Comparison of ENCODE assay signal across 8 cellular contexts in genomic region chr19:45767410-45767880, GRCh38. TPM values are rescaled to one million over a fixed set of nuclear protein-coding genes. Genes with fewer than 3 reads are reported as not detected.
DNase-seq lines count a peak whose midpoint lies in the region; ATAC-seq and TF ChIP-seq lines count a peak whose summit lies in the region.

No MANE protein-coding gene starts in this region.

- no peak overlapping the region for H3K27ac ChIP-seq in neural cell (ENCODE audit: low read length)

- no peak overlapping the region for H3K4me2 ChIP-seq in neural cell (ENCODE audit: low read length)

- H4K20me1 ChIP-seq in neural cell (ENCODE audit: insufficient read depth), result no peaks in the 10 kb centered on the region

- in situ Hi-C loops in ACHN (cut with HindIII; ENCODE audit: low pct_ligation_motif_present, low pct_unique_long_range_greater_than_20kb, low sequenced_read_pairs), result no loop called here

- H3K9ac ChIP-seq in neural cell (ENCODE audit: low read length), result peak overlapping the region; percentile 38

- peak; percentile 54 for DNase-seq in ACHN
- peak; percentile 90 for DNase-seq in H7
- no peak for DNase-seq in T-helper 17 cell
- peak; percentile 88 for DNase-seq in fibroblast of pulmonary artery (ENCODE audit: low read depth)
- no peak for DNase-seq in D341Med (ENCODE audit: low spot score)
- DNase-seq in activated CD8-positive, alpha-beta memory T cell treated with anti-CD3 and anti-CD28 coated beads, Interleukin-2, amount 50 U/mL, for 4 hours, result no peak
- DNase-seq in DMS153 (lab: John Stamatoyannopoulos, UW), result no peak

- no peaks in the 10 kb centered on the region for H3F3A ChIP-seq in neural cell (ENCODE audit: insufficient read depth, low read length, poor library complexity, severe bottlenecking)

- no peak for ATAC-seq in T-helper 17 cell

- H3K9me3 ChIP-seq in T-helper 17 cell (ENCODE audit: control insufficient read depth, low read length, poor library complexity, severe bottlenecking) (no peaks in the 10 kb centered on the region), neural cell (ENCODE audit: low read length) (no peaks in the 10 kb centered on the region)

- no peak overlapping the region for H2AFZ ChIP-seq in neural cell (ENCODE audit: low read depth, low read length)

- H3K79me2 ChIP-seq in neural cell (replicated peaks; ENCODE audit: insufficient read depth, low read length), result no peaks in the 10 kb centered on the region

- peak overlapping the region; percentile 68 for H3K4me3 Mint-ChIP-seq in T-helper 17 cell

- no peaks in the 10 kb centered on the region for H3K9me2 ChIP-seq in neural cell (ENCODE audit: insufficient read depth, low read length)

- TF ChIP-seq CTCF in fibroblast of pulmonary artery (IDR thresholded peaks at IDR 0.05; ENCODE audit: low read length, missing control alignments) (no peak), neural cell (IDR thresholded peaks at IDR 0.05; ENCODE audit: poor library complexity, severe bottlenecking) (no peak)

- H3K36me3 Mint-ChIP-seq in T-helper 17 cell (ENCODE audit: low read depth), result no peaks in the 10 kb centered on the region

- H3K4me3 ChIP-seq in H7 (ENCODE audit: insufficient read depth, low read depth, low read length), result peak overlapping the region; percentile 92
- peak overlapping the region; percentile 84 for H3K4me3 ChIP-seq in fibroblast of pulmonary artery (replicated peaks; ENCODE audit: low read depth, low read length)
- peak overlapping the region; percentile 68 for H3K4me3 ChIP-seq in neural cell (ENCODE audit: low read length)

- no peak for TF ChIP-seq EP300 in neural cell (conservative IDR thresholded peaks at IDR 0.05; ENCODE audit: poor library complexity, severe bottlenecking)

- TF ChIP-seq RAD21 in neural cell (conservative IDR thresholded peaks at IDR 0.05), result no peak

- no peak overlapping the region for H3K27ac Mint-ChIP-seq in T-helper 17 cell

- peaks cover 6% of the 10 kb centered on the region for H3K27me3 Mint-ChIP-seq in T-helper 17 cell

- no peaks in the 10 kb centered on the region for H3K36me3 ChIP-seq in H7 (replicated peaks; ENCODE audit: control insufficient read depth, insufficient read depth, low read length)
- H3K36me3 ChIP-seq in neural cell (ENCODE audit: insufficient read depth, low read length), result no peaks in the 10 kb centered on the region

- H3K27me3 ChIP-seq in H7 (ENCODE audit: control insufficient read depth, insufficient read depth, low read length), result peaks cover 8% of the 10 kb centered on the region; the same call in 1 of the 2 replicates
- H3K27me3 ChIP-seq in neural cell (ENCODE audit: insufficient read depth, low read depth, low read length), result peaks cover 22% of the 10 kb centered on the region

- peaks cover 20% of the 10 kb centered on the region for H3K4me1 Mint-ChIP-seq in T-helper 17 cell

TF ChIP-seq in neural cell, 6 proteins besides CTCF, POLR2A, EP300 and RAD21:
- TF ChIP-seq SMC3 (conservative IDR thresholded peaks at IDR 0.05; ENCODE audit: poor library complexity) (no peak), REST (IDR thresholded peaks at IDR 0.05; ENCODE audit: borderline replicate concordance) (no peak), POLR2AphosphoS5 (IDR thresholded peaks at IDR 0.05) (no peak), TAF1 (IDR thresholded peaks at IDR 0.05; ENCODE audit: low read depth) (no peak), MXI1 (conservative IDR thresholded peaks at IDR 0.05; ENCODE audit: poor library complexity, severe bottlenecking) (no peak), EZH2 (IDR thresholded peaks at IDR 0.05; ENCODE audit: borderline replicate concordance, insufficient read depth, low read length, poor library complexity, severe bottlenecking) (no peak)
TF ChIP-seq in neural cell: peak in this region for 0.

RNA-seq across cellular contexts. Expression of gene SIX5, which starts 1.6 kb away (rescaled TPM):
- total RNA-seq in H7 (2014; rRNA removed; shearing (Covaris generic)), result 18.7 and 22.0 TPM in 2 replicates
- total RNA-seq in T-helper 17 cell, result under 1 TPM; 0.42 to 0.44 TPM
- polyA plus RNA-seq in neural cell, result 0.50 TPM in 1 of 2 replicates, not detected in the other
- polyA minus RNA-seq in neural cell, result 0.35 and 0.49 TPM in 2 replicates

RNA-seq across cellular contexts. Expression of gene DMPK, which starts 14.8 kb away (rescaled TPM):
- total RNA-seq in H7 (2014; rRNA removed; shearing (Covaris generic)), result 6.4 and 18.8 TPM in 2 replicates
- 10 to 100 TPM; 18.7 to 35.8 TPM for total RNA-seq in T-helper 17 cell
- 34.3 and 50.1 TPM in 2 replicates for polyA plus RNA-seq in neural cell
- polyA minus RNA-seq in neural cell, result 16.1 and 23.4 TPM in 2 replicates

RNA-seq across cellular contexts. Expression of gene DMWD, which starts 25.2 kb away (rescaled TPM):
- total RNA-seq in H7 (2014; rRNA removed; shearing (Covaris generic)), result 35.9 and 47.1 TPM in 2 replicates
- total RNA-seq in T-helper 17 cell, result 10 to 100 TPM; 28.3 to 49.1 TPM
- polyA plus RNA-seq in neural cell, result 20.4 and 28.5 TPM in 2 replicates
- polyA minus RNA-seq in neural cell, result 50.5 and 57.0 TPM in 2 replicates

RNA-seq across cellular contexts. Expression of gene MEIOSIN, which starts 34.2 kb away (rescaled TPM):
- total RNA-seq in H7 (2014; rRNA removed; shearing (Covaris generic)), result not detected in 2 replicates
- total RNA-seq in T-helper 17 cell, result not detected
- not detected in 2 replicates for polyA plus RNA-seq in neural cell
- polyA minus RNA-seq in neural cell, result not detected in 2 replicates

RNA-seq across cellular contexts. Expression of gene FBXO46, which starts 36.7 kb away (rescaled TPM):
- total RNA-seq in H7 (2014; rRNA removed; shearing (Covaris generic)), result 26.3 and 30.0 TPM in 2 replicates
- total RNA-seq in T-helper 17 cell, result 10 to 100 TPM; 19.4 to 23.2 TPM
- polyA plus RNA-seq in neural cell, result 12.5 and 13.2 TPM in 2 replicates
- 10.0 and 11.3 TPM in 2 replicates for polyA minus RNA-seq in neural cell

Comparison
In these comparisons a context has a peak if more than half of its experiments do, and no peak if none do; other contexts are left out.
1. DNase-seq: peak in ACHN (single experiment), H7 (single experiment) and fibroblast of pulmonary artery (single experiment); none in T-helper 17 cell (0 of 3), D341Med (single experiment), activated CD8-positive, alpha-beta memory T cell treated with anti-CD3 and anti-CD28 coated beads, Interleukin-2, amount 50 U/mL, for 4 hours (single experiment) and DMS153 (single experiment).
2. RNA of gene SIX5, which starts 1.6 kb away (total RNA-seq): 18.7 to 22.0 TPM in H7; 0.42 to 0.44 TPM in T-helper 17 cell; every median in the first group is over 10 times any median in the second.
3. Peak in every context shown above with its lines, with median percentiles within 50 percentile points of each other: H3K4me3 ChIP-seq.